ENCODE assay signal across 8 cellular contexts in the genomic region with DNA sequence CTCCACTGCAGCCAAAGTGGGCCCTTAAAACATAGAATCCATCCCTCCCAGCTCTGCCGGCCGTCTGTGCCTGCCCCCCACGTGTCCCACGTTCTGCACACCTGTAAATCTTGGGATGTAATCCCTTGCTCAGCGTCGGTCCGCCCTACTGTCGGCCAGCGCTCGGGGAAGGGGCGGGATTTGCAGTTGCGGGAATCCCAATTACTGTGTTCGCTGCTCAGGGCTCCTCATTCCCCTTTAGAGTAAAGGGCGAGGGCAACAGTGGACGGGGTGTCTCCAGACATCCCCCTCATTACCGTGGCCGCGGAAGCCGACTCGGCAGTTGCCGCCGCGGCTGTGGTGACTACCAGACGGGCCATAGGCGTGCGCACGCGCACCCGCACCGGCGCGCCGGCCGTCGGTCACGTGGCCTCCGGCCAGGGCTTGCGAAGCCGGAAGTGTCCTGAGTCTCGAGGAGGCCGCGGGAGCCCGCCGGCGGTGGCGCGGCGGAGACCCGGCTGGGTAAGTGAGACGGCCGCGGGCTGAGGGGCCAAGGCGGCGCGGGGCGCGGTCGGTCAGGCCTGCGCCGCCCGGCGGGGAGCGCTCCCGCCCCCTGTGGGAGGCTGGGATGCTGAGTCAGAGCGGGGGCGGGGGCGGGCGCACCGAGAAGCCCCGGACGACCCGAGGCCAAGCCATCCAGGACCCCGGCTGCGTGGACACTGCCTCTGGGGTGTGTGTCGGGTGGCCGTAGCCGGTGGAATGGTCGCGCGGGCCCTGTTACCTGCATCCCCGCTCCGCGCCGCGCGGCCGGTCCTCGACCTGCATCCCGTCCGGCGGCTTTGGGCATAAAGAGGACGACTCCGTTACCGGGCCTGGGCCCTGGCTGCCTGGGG. TPM values are rescaled to one million over a fixed set of nuclear protein-coding genes. Genes with fewer than 3 reads are reported as not detected.
DNase-seq lines count a peak whose midpoint lies in the region; ATAC-seq, FAIRE-seq and TF ChIP-seq lines count a peak whose summit lies in the region.

A gene (plus strand): TSS at position 434 of the 872 bp plus-strand sequence. CDS start 3,751 bp downstream, outside the sequence.

- H3K9ac ChIP-seq in Loucy (ENCODE audit: low read depth, low read length, poor library complexity, severe bottlenecking) (peak within 1 kb of the TSS; percentile 83), SK-N-MC (ENCODE audit: insufficient read length) (peak within 1 kb of the TSS; percentile 88)

- peak within 1 kb of the TSS; percentile 96 to 97 for H3K27ac Mint-ChIP-seq in activated naive CD4-positive, alpha-beta T cell treated with anti-CD3 and anti-CD28 coated beads, Interleukin-2, amount 50 U/mL, for 72 hours
- peak within 1 kb of the TSS; percentile 77 for H3K27ac Mint-ChIP-seq in glutamatergic neuron (ENCODE audit: unreplicated experiment)

- H3K9me3 Mint-ChIP-seq in activated naive CD4-positive, alpha-beta T cell treated with anti-CD3 and anti-CD28 coated beads, Interleukin-2, amount 50 U/mL, for 72 hours, result no peaks in the 10 kb centered on the region
- H3K9me3 Mint-ChIP-seq in glutamatergic neuron (ENCODE audit: unreplicated experiment), result peaks cover 5% of the 10 kb centered on the region

- H3K27ac ChIP-seq in SK-N-MC (peak within 1 kb of the TSS; percentile 30), ovary (peak within 1 kb of the TSS; percentile 91 to 92), thyroid gland (peak within 1 kb of the TSS; percentile 93 to 98 (median 96))

- H2AFZ ChIP-seq in Loucy (ENCODE audit: low read length), result peak within 1 kb of the TSS; percentile 91

- TF ChIP-seq POLR2A in H54 (IDR thresholded peaks at IDR 0.05; ENCODE audit: low read depth, low read length) (peak; percentile 73), ovary (IDR thresholded peaks at IDR 0.05) (peak; percentile 69), thyroid gland (IDR thresholded peaks at IDR 0.05) (peak in 1 of 2 donors; percentile 89)

- peak within 1 kb of the TSS; percentile 83 for H3K4me2 ChIP-seq in Loucy (ENCODE audit: low read depth, low read length, poor library complexity, severe bottlenecking)

- WGBS in ovary, 3 donors, result 0 to 1% (median 1%) methylated on average over 39 to 94 of the region's 94 CpGs
- WGBS in thyroid gland, 2 donors, result 0 to 1% methylated on average over 25 to 30 of the region's 94 CpGs

- H4K20me1 ChIP-seq in Loucy (ENCODE audit: insufficient read depth, low read length, poor library complexity, severe bottlenecking), result peaks cover 24% of the 10 kb centered on the region

- H3K36me3 ChIP-seq in Loucy (ENCODE audit: insufficient read depth, low read length), result peaks cover 13% of the 10 kb centered on the region; the same call in 1 of the 2 replicates
- peaks cover 34% of the 10 kb centered on the region for H3K36me3 ChIP-seq in SK-N-MC (ENCODE audit: insufficient read depth, low read length)
- no peaks in the 10 kb centered on the region for H3K36me3 ChIP-seq in ovary
- peaks cover 0 to 7% of the 10 kb centered on the region in 2 donors for H3K36me3 ChIP-seq in thyroid gland

- intact Hi-C loops in ovary (cut with DNase I), result loop anchor here in 1 of 4 donors (10.0 kb wide), 1 partner anchor 47 kb away; a partner anchor contains a TSS
- intact Hi-C loops in thyroid gland (cut with DNase I), result loop anchor here (5.0 kb wide), 1 partner anchor 50 kb away; a partner anchor contains a TSS

- H3K4me3 ChIP-seq in Loucy (ENCODE audit: low read length, poor library complexity, severe bottlenecking) (peak within 1 kb of the TSS; percentile 87), SK-N-MC (peak within 1 kb of the TSS; percentile 84), ovary (peak within 1 kb of the TSS; percentile 85), thyroid gland (replicated peaks in 1 of 3) (peak within 1 kb of the TSS; percentile 72 to 100 (median 95))

- no peaks in the 10 kb centered on the region for H3K9me2 ChIP-seq in Loucy (replicated peaks; ENCODE audit: low read depth, low read length)

- no peaks in the 10 kb centered on the region for H3K9me3 ChIP-seq in Loucy (ENCODE audit: insufficient read depth, low read depth, low read length)
- H3K9me3 ChIP-seq in SK-N-MC (ENCODE audit: low read depth, low read length), result no peaks in the 10 kb centered on the region
- H3K9me3 ChIP-seq in ovary, result no peaks in the 10 kb centered on the region
- H3K9me3 ChIP-seq in thyroid gland, result no peaks in the 10 kb centered on the region

- no peak for TF ChIP-seq EP300 in ovary (IDR thresholded peaks at IDR 0.05)

- H3K79me2 ChIP-seq in Loucy (ENCODE audit: insufficient read depth, low read length), result peaks cover 55% of the 10 kb centered on the region

- peak; percentile 78 to 84 for ATAC-seq in activated naive CD4-positive, alpha-beta T cell treated with anti-CD3 and anti-CD28 coated beads, Interleukin-2, amount 50 U/mL, for 72 hours

- H3K4me1 Mint-ChIP-seq in glutamatergic neuron (ENCODE audit: low read depth, unreplicated experiment), result peaks cover 7% of the 10 kb centered on the region

- 0 out of 2 replicates have a peak, but pooled peaks cover 6% of the 10 kb centered on the region for H3F3A ChIP-seq in Loucy (ENCODE audit: low read depth)

- TF ChIP-seq CTCF in Loucy (conservative IDR thresholded peaks at IDR 0.05; ENCODE audit: low read length), result no peak; the same call in 1 of the 2 replicates
- TF ChIP-seq CTCF in glutamatergic neuron (IDR thresholded peaks at IDR 0.05; ENCODE audit: partially characterized antibody, unreplicated experiment), result no peak
- peak in 2 of 3 donors; percentile 31 to 51 for TF ChIP-seq CTCF in ovary (IDR thresholded peaks at IDR 0.05)
- peak in 2 of 6 experiments; percentile 11 to 17 for TF ChIP-seq CTCF in thyroid gland (IDR thresholded peaks at IDR 0.05)

- H3K27me3 Mint-ChIP-seq in glutamatergic neuron (ENCODE audit: unreplicated experiment), result no peaks in the 10 kb centered on the region

- peak; percentile 35 for DNase-seq in GF-D8 (lab: John Stamatoyannopoulos, UW)
- DNase-seq in H54 (ENCODE audit: insufficient read length, low spot score), result peak; percentile 82
- no peak for DNase-seq in SK-N-MC (ENCODE audit: low read depth, low spot score)
- peak; percentile 71 to 93 for DNase-seq in activated naive CD4-positive, alpha-beta T cell treated with anti-CD3 and anti-CD28 coated beads, Interleukin-2, amount 50 U/mL, for 72 hours (ENCODE audit: low spot score in 2 of 2)
- DNase-seq in glutamatergic neuron, result peak; percentile 95
- peak; percentile 87 to 96 (median 92) for DNase-seq in ovary
- peak; percentile 89 to 91 for DNase-seq in thyroid gland

- H3K27me3 ChIP-seq in Loucy (ENCODE audit: insufficient read depth, low read length, poor library complexity, severe bottlenecking) (no peaks in the 10 kb centered on the region), ovary (no peaks in the 10 kb centered on the region), thyroid gland (no peaks in the 10 kb centered on the region)

- peak within 1 kb of the TSS; percentile 96 for H3K4me3 Mint-ChIP-seq in glutamatergic neuron (ENCODE audit: unreplicated experiment)

- peaks cover 32% of the 10 kb centered on the region for H3K4me1 ChIP-seq in Loucy (ENCODE audit: insufficient read depth, low read length, poor library complexity, severe bottlenecking)
- H3K4me1 ChIP-seq in ovary (ENCODE audit: insufficient read depth), result peaks cover 1% of the 10 kb centered on the region
- H3K4me1 ChIP-seq in thyroid gland, result peaks cover 0 to 17% of the 10 kb centered on the region in 2 donors

- peaks cover 22 to 29% of the 10 kb centered on the region in 2 donors for H3K36me3 Mint-ChIP-seq in activated naive CD4-positive, alpha-beta T cell treated with anti-CD3 and anti-CD28 coated beads, Interleukin-2, amount 50 U/mL, for 72 hours
- H3K36me3 Mint-ChIP-seq in glutamatergic neuron (ENCODE audit: unreplicated experiment), result no peaks in the 10 kb centered on the region

- no peak for FAIRE-seq in H54 (lab: Jason Lieb, UNC)

RNA-seq across cellular contexts. Expression of the gene that starts here (rescaled TPM):
- total RNA-seq in activated naive CD4-positive, alpha-beta T cell treated with anti-CD3 and anti-CD28 coated beads, Interleukin-2, amount 50 U/mL, for 72 hours, result 10 to 100 TPM; 21.1 to 47.6 TPM
- total RNA-seq in glutamatergic neuron (ENCODE audit: unreplicated experiment), result 15.8 TPM
- total RNA-seq in ovary, result 10 to 100 TPM; 15.7 to 25.4 (median 19.8) TPM
- 10 to 100 TPM; 11.9 to 15.8 TPM for polyA plus RNA-seq in ovary
- 10 to 100 TPM; 27.7 to 42.1 (median 33.4) TPM for total RNA-seq in thyroid gland

Comparison
In these comparisons a context has a peak if more than half of its experiments do, and no peak if none do; other contexts are left out.
1. CTCF ChIP-seq: peak in ovary (2 of 3); none in Loucy (single experiment) and glutamatergic neuron (single experiment).
2. H3K27ac ChIP-seq: peak in every context shown above with its lines; median percentile 96 in thyroid gland; 92 in ovary; 30 in SK-N-MC.
3. Peak in every context shown above with its lines, with median percentiles within 50 percentile points of each other: H3K4me3 ChIP-seq.